Comparison of ENCODE assay signal across 24 cellular contexts in the genomic region with DNA sequence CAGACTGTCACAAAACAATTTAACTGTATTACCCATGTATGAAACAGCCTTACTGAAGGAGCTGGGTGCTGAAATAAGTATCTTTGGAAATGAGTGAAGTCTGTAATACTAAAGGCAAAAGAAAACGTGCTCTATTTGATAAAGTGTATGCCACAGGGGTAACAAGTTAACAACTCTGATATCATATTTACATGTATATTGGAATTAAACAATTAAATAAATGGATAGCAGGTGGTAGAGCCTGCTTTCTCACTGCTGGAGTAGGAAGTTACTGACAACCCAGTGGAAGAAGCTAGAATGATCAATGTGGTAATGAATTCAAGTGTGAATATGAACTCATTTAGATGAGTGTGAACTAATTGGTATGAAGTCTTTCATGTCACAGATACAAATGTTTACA.
DNase-seq lines count a peak whose midpoint lies in the region; ATAC-seq, FAIRE-seq and TF ChIP-seq lines count a peak whose summit lies in the region.
"Had no signal": no experiment of that assay in that cellular context is flagged by ENCODE, and none has a peak within 500 bp of the region (broad histone marks: within the 10 kb centered on the region; RNA-seq: fewer than 3 reads in every experiment).

No MANE protein-coding gene starts in this region.

- H3K27me3 ChIP-seq in mammary epithelial cell (ENCODE audit: insufficient read depth, low read length), result no peaks in the 10 kb centered on the region
- H3K27me3 ChIP-seq in breast epithelium, result no peaks in the 10 kb centered on the region
- H3K27me3 ChIP-seq in K562 (ENCODE audit: control insufficient read depth in 2 of 2, insufficient read depth in 2 of 2, low read length in 2 of 2), result no peaks in the 10 kb centered on the region
- H3K27me3 ChIP-seq: BE2C, BLaER1 had no signal

- H3K4me3 ChIP-seq in mammary epithelial cell (replicated peaks in 1 of 3; ENCODE audit: insufficient read depth in 1 of 3, low read depth in 2 of 3, low read length in 3 of 3) (no peak overlapping the region), breast epithelium (no peak overlapping the region), K562 (no peak overlapping the region)
- H3K4me3 ChIP-seq: BLaER1 had no signal

- H3K4me2 ChIP-seq in mammary epithelial cell (ENCODE audit: insufficient read depth, low read depth, low read length) (no peak overlapping the region), K562 (ENCODE audit: insufficient read depth, low read length) (no peak overlapping the region)
- H3K4me2 ChIP-seq: BLaER1 had no signal

- no peak for DNase-seq in mammary epithelial cell
- no peak for DNase-seq in breast epithelium (ENCODE audit: low spot score in 2 of 2)
- DNase-seq in OCI-M1 (lab: John Stamatoyannopoulos, UW), result peak; percentile 26
- DNase-seq in K562 (ENCODE audit: extremely low read depth in 1 of 4, low spot score in 3 of 4), result no peak
- DNase-seq in H4 (ENCODE audit: low spot score), result no peak
- DNase-seq: 8988T; ACHN; BE2C; C1 segment of cervical spinal cord; CD4-positive, alpha-beta memory T cell; CD4-positive, CD25-positive, alpha-beta regulatory T cell; CD8-positive, alpha-beta memory T cell; COR-L47; DMS 273 treated with DMSO at 0.1 percent for 48 hours; DMS153; DMS53; DMS79; DND-41; EL; GDM1 had no signal

- WGBS in mammary epithelial cell (ENCODE audit: low coverage, missing lambda C conversion rate), result 17% methylated on average over 1 of the region's 1 CpG
- 0% methylated on average over 1 of the region's 1 CpG for WGBS in K562 (ENCODE audit: insufficient coverage, low coverage, missing lambda C conversion rate)

- H3K36me3 ChIP-seq in mammary epithelial cell (ENCODE audit: insufficient read depth, low read length), result no peaks in the 10 kb centered on the region
- H3K36me3 ChIP-seq in breast epithelium, result peaks cover 3% of the 10 kb centered on the region
- no peaks in the 10 kb centered on the region for H3K36me3 ChIP-seq in K562 (ENCODE audit: control insufficient read depth, insufficient read depth, low read length)
- H3K36me3 ChIP-seq: BE2C, BLaER1 had no signal

- POLR2A ChIA-PET in K562 (lab: Yijun Ruan, JAX), result no interaction called here

- H3K79me2 ChIP-seq in mammary epithelial cell (ENCODE audit: insufficient read depth, low read length) (no peaks in the 10 kb centered on the region), K562 (ENCODE audit: control insufficient read depth, insufficient read depth, low read length) (no peaks in the 10 kb centered on the region)

- no peak for TF ChIP-seq EP300 in K562 (IDR thresholded peaks at IDR 0.05; ENCODE audit: low read length)

- H3K9me1 ChIP-seq in K562 (ENCODE audit: control insufficient read depth, insufficient read depth, low read length), result no peaks in the 10 kb centered on the region

- FAIRE-seq in K562 (lab: Jason Lieb, UNC), result no peak
- FAIRE-seq: A204.1, GM12891 had no signal

- intact Hi-C loops in mammary epithelial cell (cut with micrococcal nuclease) (no loop called here), breast epithelium (cut with DNase I; ENCODE audit: low total_unique reads) (no loop called here), K562 (cut with micrococcal nuclease) (no loop called here)

- dilution Hi-C loops in mammary epithelial cell (cut with HindIII; ENCODE audit: low sequenced_read_pairs), result no loop called here

- H2AFZ ChIP-seq in mammary epithelial cell (ENCODE audit: low read depth, low read length) (no peak overlapping the region), K562 (ENCODE audit: low read depth, low read length) (no peak overlapping the region)

- in situ Hi-C loops in mammary epithelial cell (cut with MboI; ENCODE audit: low sequenced_read_pairs in 2 of 2), result no loop called here
- in situ Hi-C loops in K562 (cut with MboI), result no loop called here

- H3K27ac ChIP-seq in mammary epithelial cell (ENCODE audit: insufficient read depth, low read depth, low read length) (no peak overlapping the region), breast epithelium (no peak overlapping the region), K562 (ENCODE audit: extremely low read depth, low read depth, low read length) (no peak overlapping the region)
- H3K27ac ChIP-seq: BLaER1 had no signal

- H4K20me1 ChIP-seq in mammary epithelial cell (ENCODE audit: insufficient read depth, low read length) (no peaks in the 10 kb centered on the region), K562 (replicated peaks; ENCODE audit: control insufficient read depth, insufficient read depth, low read length) (no peaks in the 10 kb centered on the region)
- H4K20me1 ChIP-seq: BLaER1 had no signal

- H3K9ac ChIP-seq in mammary epithelial cell (ENCODE audit: insufficient read depth, low read length) (no peak overlapping the region), K562 (ENCODE audit: insufficient read depth in 1 of 2, low read depth in 2 of 2, low read length in 2 of 2) (no peak overlapping the region)
- H3K9ac ChIP-seq: BLaER1 had no signal

- TF ChIP-seq RAD21 in K562 (CRISPR knock-in tag; conservative IDR thresholded peaks at IDR 0.05 in 1 of 2, IDR thresholded peaks at IDR 0.05 in 1 of 2), result no peak

- no peak for TF ChIP-seq POLR2A in breast epithelium (IDR thresholded peaks at IDR 0.05)
- peak; percentile 63; the same call in 1 of the 2 replicates for TF ChIP-seq POLR2A in K562 (conservative IDR thresholded peaks at IDR 0.05)

- BruUV-seq in mammary epithelial cell (replicated peaks; lab: Mats Ljungman, UMichigan), result TSS peak; percentile 84
- TSS peak; percentile 78 for BruUV-seq in K562 (replicated peaks; lab: Mats Ljungman, UMichigan)

- H3K9me3 ChIP-seq in mammary epithelial cell (replicated peaks; ENCODE audit: insufficient read depth, low read length) (no peaks in the 10 kb centered on the region), breast epithelium (no peaks in the 10 kb centered on the region), K562 (replicated peaks; ENCODE audit: control insufficient read depth, insufficient read depth, low read depth, low read length) (no peaks in the 10 kb centered on the region)
- H3K9me3 ChIP-seq: BE2C, BLaER1 had no signal

- H3K4me1 ChIP-seq in mammary epithelial cell (ENCODE audit: insufficient read depth, low read length) (no peaks in the 10 kb centered on the region), breast epithelium (no peaks in the 10 kb centered on the region), K562 (replicated peaks in 1 of 2; ENCODE audit: control insufficient read depth in 2 of 2, insufficient read depth in 2 of 2, low read length in 2 of 2) (no peaks in the 10 kb centered on the region)
- H3K4me1 ChIP-seq: BE2C, BLaER1 had no signal

- ATAC-seq in K562, result peak; percentile 56
- no peak for ATAC-seq in HG02938 (IDR thresholded peaks at IDR 0.05; ENCODE audit: unreplicated experiment)

- CTCF ChIA-PET in mammary epithelial cell (lab: Charles Lee; ENCODE audit: low non-redundant PET), result no interaction called here
- CTCF ChIA-PET in K562 (lab: Yijun Ruan, JAX; ENCODE audit: low intra/inter-chr PET ratio), result no interaction called here

- TF ChIP-seq CTCF in mammary epithelial cell (conservative IDR thresholded peaks at IDR 0.05 in 1 of 2, IDR thresholded peaks at IDR 0.05 in 1 of 2; ENCODE audit: extremely low read depth in 1 of 2, insufficient read depth in 1 of 2, low read depth in 1 of 2, low read length in 2 of 2) (no peak), breast epithelium (IDR thresholded peaks at IDR 0.05) (no peak), K562 (IDR thresholded peaks at IDR 0.05 in 2 of 3, conservative IDR thresholded peaks at IDR 0.05 in 1 of 3; ENCODE audit: insufficient read depth in 2 of 3, low read depth in 1 of 3, low read length in 3 of 3) (no peak)

TF ChIP-seq in K562, 482 proteins besides CTCF, POLR2A, EP300 and RAD21 (continues in another document):
- TF ChIP-seq MEF2A (IDR thresholded peaks at IDR 0.05; ENCODE audit: control insufficient read depth, low read depth, low read length), result no peak
- peak in 1 of 2 experiments; percentile 51; a peak in 1 of 4 replicates for TF ChIP-seq NONO (IDR thresholded peaks at IDR 0.05; ENCODE audit: low read depth in 2 of 2, low read length in 1 of 2)
- peak; percentile 32; the same call in 1 of the 2 replicates for TF ChIP-seq RNF2 (IDR thresholded peaks at IDR 0.05)
- TF ChIP-seq RBFOX2 (IDR thresholded peaks at IDR 0.05; ENCODE audit: low read depth, low read length), result peak; percentile 62
- TF ChIP-seq ZC3H11A (IDR thresholded peaks at IDR 0.05; ENCODE audit: low read depth, low read length), result no peak
- no peak for TF ChIP-seq RBM17 (IDR thresholded peaks at IDR 0.05; ENCODE audit: borderline replicate concordance, low read depth, low read length)
- peak; percentile 37; the same call in 1 of the 2 replicates for TF ChIP-seq CGGBP1 (CRISPR knock-in tag; IDR thresholded peaks at IDR 0.05)
- TF ChIP-seq, protein P1, sequence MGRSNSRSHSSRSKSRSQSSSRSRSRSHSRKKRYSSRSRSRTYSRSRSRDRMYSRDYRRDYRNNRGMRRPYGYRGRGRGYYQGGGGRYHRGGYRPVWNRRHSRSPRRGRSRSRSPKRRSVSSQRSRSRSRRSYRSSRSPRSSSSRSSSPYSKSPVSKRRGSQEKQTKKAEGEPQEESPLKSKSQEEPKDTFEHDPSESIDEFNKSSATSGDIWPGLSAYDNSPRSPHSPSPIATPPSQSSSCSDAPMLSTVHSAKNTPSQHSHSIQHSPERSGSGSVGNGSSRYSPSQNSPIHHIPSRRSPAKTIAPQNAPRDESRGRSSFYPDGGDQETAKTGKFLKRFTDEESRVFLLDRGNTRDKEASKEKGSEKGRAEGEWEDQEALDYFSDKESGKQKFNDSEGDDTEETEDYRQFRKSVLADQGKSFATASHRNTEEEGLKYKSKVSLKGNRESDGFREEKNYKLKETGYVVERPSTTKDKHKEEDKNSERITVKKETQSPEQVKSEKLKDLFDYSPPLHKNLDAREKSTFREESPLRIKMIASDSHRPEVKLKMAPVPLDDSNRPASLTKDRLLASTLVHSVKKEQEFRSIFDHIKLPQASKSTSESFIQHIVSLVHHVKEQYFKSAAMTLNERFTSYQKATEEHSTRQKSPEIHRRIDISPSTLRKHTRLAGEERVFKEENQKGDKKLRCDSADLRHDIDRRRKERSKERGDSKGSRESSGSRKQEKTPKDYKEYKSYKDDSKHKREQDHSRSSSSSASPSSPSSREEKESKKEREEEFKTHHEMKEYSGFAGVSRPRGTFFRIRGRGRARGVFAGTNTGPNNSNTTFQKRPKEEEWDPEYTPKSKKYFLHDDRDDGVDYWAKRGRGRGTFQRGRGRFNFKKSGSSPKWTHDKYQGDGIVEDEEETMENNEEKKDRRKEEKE (IDR thresholded peaks at IDR 0.05; ENCODE audit: borderline replicate concordance in 1 of 2, control insufficient read depth in 1 of 2, low read depth in 2 of 2, low read length in 1 of 2), result peak in 1 of 2 experiments; percentile 62; a peak in 1 of 4 replicates
- peak; percentile 90 for TF ChIP-seq GTF2A2 (tag; IDR thresholded peaks at IDR 0.05)
- no peak for TF ChIP-seq MEIS2 (IDR thresholded peaks at IDR 0.05; ENCODE audit: partially characterized antibody)
- TF ChIP-seq JUN (IDR thresholded peaks at IDR 0.05; ENCODE audit: borderline replicate concordance, low read depth, low read length), result no peak
- TF ChIP-seq JUN (CRISPR knock-in tag; IDR thresholded peaks at IDR 0.05; ENCODE audit: borderline replicate concordance), result no peak
